ENCODE assay signal across 9 cellular contexts in the genomic region with DNA sequence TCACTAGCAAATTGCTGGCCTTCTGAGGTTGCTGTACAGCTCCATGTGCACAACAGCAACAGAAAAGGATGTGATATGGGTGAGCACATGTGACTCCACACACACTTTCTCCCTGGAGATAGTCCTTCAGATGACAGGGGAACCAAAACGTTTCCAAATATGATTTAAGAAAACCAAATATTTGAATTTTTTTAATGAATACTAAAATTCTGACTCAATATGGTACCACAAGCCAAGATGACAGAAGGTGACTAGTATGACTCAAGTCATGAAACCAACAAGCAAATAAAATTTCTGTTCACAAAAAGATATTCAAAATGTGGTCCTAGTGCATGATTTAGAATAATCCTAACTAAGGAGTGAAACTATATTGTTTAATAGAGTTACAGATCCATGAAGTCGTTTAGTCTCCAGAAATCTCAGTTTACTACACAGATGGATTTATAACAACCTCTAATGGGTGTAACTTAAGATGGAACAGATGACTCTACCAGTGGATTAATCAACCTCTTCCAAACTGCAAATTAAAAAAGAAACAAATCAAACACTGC.
DNase-seq lines count a peak whose midpoint lies in the region; ATAC-seq and FAIRE-seq lines count a peak whose summit lies in the region.
"Had no signal": no experiment of that assay in that cellular context is flagged by ENCODE, and none has a peak within 500 bp of the region (broad histone marks: within the 10 kb centered on the region; RNA-seq: fewer than 3 reads in every experiment).

No MANE protein-coding gene starts in this region.

- FAIRE-seq in HTR-8/SVneo (lab: Jason Lieb, UNC) = no peak

- no peak overlapping the region for H3K4me3 Mint-ChIP-seq in activated T-cell treated with anti-CD3 and anti-CD28 coated beads, Interleukin-2, amount 50 U/mL, for 4 hours
- no peak overlapping the region for H3K4me3 Mint-ChIP-seq in stimulated activated memory B cell treated with anti-CD40 and anti-IgM and Interleukin-4, amounts not matched to agents 10 μg/mL and 1 μg/mL and 100 μg/mL, for 72 hours

- peaks cover 2% of the 10 kb centered on the region for H3K27me3 Mint-ChIP-seq in activated T-cell treated with anti-CD3 and anti-CD28 coated beads, Interleukin-2, amount 50 U/mL, for 4 hours (ENCODE audit: low read depth)
- H3K27me3 Mint-ChIP-seq in stimulated activated memory B cell treated with anti-CD40 and anti-IgM and Interleukin-4, amounts not matched to agents 10 μg/mL and 1 μg/mL and 100 μg/mL, for 72 hours = no peaks in the 10 kb centered on the region

- peak; percentile 85 to 89 for ATAC-seq in activated T-cell treated with anti-CD3 and anti-CD28 coated beads, Interleukin-2, amount 50 U/mL, for 4 hours
- ATAC-seq in GM21526 (IDR thresholded peaks at IDR 0.05; ENCODE audit: low FRiP score, unreplicated experiment) (peak; percentile 84), HG03280 (IDR thresholded peaks at IDR 0.05; ENCODE audit: unreplicated experiment) (peak; percentile 89)
- peak; percentile 88 for ATAC-seq in stimulated activated memory B cell treated with anti-CD40 and anti-IgM and Interleukin-4, amounts not matched to agents 10 μg/mL and 1 μg/mL and 100 μg/mL, for 72 hours
- ATAC-seq: Panc1 had no signal

- H3K27ac Mint-ChIP-seq in stimulated activated memory B cell treated with anti-CD40 and anti-IgM and Interleukin-4, amounts not matched to agents 10 μg/mL and 1 μg/mL and 100 μg/mL, for 72 hours = no peak overlapping the region

- H3K4me1 Mint-ChIP-seq in activated T-cell treated with anti-CD3 and anti-CD28 coated beads, Interleukin-2, amount 50 U/mL, for 4 hours (ENCODE audit: low read depth) = peaks cover 9% of the 10 kb centered on the region
- peaks cover 13% of the 10 kb centered on the region for H3K4me1 Mint-ChIP-seq in stimulated activated memory B cell treated with anti-CD40 and anti-IgM and Interleukin-4, amounts not matched to agents 10 μg/mL and 1 μg/mL and 100 μg/mL, for 72 hours

- H3K9me3 Mint-ChIP-seq in activated T-cell treated with anti-CD3 and anti-CD28 coated beads, Interleukin-2, amount 50 U/mL, for 4 hours = no peaks in the 10 kb centered on the region
- peaks cover 6% of the 10 kb centered on the region for H3K9me3 Mint-ChIP-seq in stimulated activated memory B cell treated with anti-CD40 and anti-IgM and Interleukin-4, amounts not matched to agents 10 μg/mL and 1 μg/mL and 100 μg/mL, for 72 hours

- DNase-seq in activated T-cell treated with anti-CD3 and anti-CD28 coated beads, Interleukin-2, amount 50 U/mL, for 4 hours = no peak
- DNase-seq in activated T-cell treated with anti-CD3 and anti-CD28 coated beads for 4 hours (no peak), HTR-8/SVneo (ENCODE audit: insufficient read length, low spot score) (no peak), T-helper 1 cell (no peak), SKM-1 treated with dmso at 0.1 percent for 144 hours (lab: John Stamatoyannopoulos, UW; ENCODE audit: unreplicated experiment) (no peak)

- no peaks in the 10 kb centered on the region for H3K36me3 Mint-ChIP-seq in activated T-cell treated with anti-CD3 and anti-CD28 coated beads, Interleukin-2, amount 50 U/mL, for 4 hours (ENCODE audit: insufficient read depth)
- no peaks in the 10 kb centered on the region for H3K36me3 Mint-ChIP-seq in stimulated activated memory B cell treated with anti-CD40 and anti-IgM and Interleukin-4, amounts not matched to agents 10 μg/mL and 1 μg/mL and 100 μg/mL, for 72 hours
